25 cellular contexts compared by ENCODE assay signal in genomic region chr5:91456928-91457571, GRCh38.
"Had no signal": no experiment of that assay in that cellular context is flagged by ENCODE, and none has a peak within 500 bp of the region (broad histone marks: within the 10 kb centered on the region; RNA-seq: fewer than 3 reads in every experiment).

No MANE protein-coding gene starts in this region.

- H3K4me1 ChIP-seq: heart right ventricle, left ventricle myocardium inferior, right atrium auricular region, right lobe of liver, stomach, suprapubic skin, tibial artery, upper lobe of right lung had no signal

- DNase-seq: heart right ventricle; immature natural killer cell; kidney; left colon; left ventricle myocardium inferior; mesendoderm; midbrain; mucosa of descending colon; naive thymus-derived CD4-positive, alpha-beta T cell; ovary; right lobe of liver; stimulated activated CD4-positive, alpha-beta T cell treated with anti-CD3 and anti-CD28 coated beads, Interleukin-2, amount 100 ng/mL, for 24 hours; stimulated activated CD4-positive, alpha-beta T cell treated with anti-CD3 and anti-CD28 coated beads, Interleukin-4, amount 100 ng/mL, for 1 hour; stimulated activated naive B cell treated with anti-CD40 and anti-IgM and Interleukin-4, amounts not matched to agents 10 μg/mL and 1 μg/mL and 100 μg/mL, for 72 hours; stimulated activated naive CD8-positive, alpha-beta T cell treated with anti-CD3 and anti-CD28 coated beads, Interleukin-15, Interleukin-2, amounts not matched to agents 100 U/mL and 50 U/mL, for 24 hours; stomach; tibial artery; trophoblast cell; upper lobe of right lung had no signal

- H3K36me3 ChIP-seq: heart right ventricle, left ventricle myocardium inferior, ovary, right atrium auricular region, right lobe of liver, stomach, suprapubic skin, thoracic aorta, tibial artery, upper lobe of right lung had no signal

- H3K4me3 ChIP-seq: heart right ventricle, hepatocyte, left ventricle myocardium inferior, lung, mucosa of descending colon, ovary, right atrium auricular region, right lobe of liver, smooth muscle cell, stomach, suprapubic skin, thoracic aorta, tibial artery, upper lobe of right lung had no signal

- H3K27ac ChIP-seq: heart right ventricle, hepatocyte, left ventricle myocardium inferior, ovary, right atrium auricular region, right lobe of liver, stomach, suprapubic skin, thoracic aorta, tibial artery, upper lobe of right lung had no signal

- H3K9me3 ChIP-seq: mucosa of descending colon, ovary, right atrium auricular region, right lobe of liver, stomach, suprapubic skin, thoracic aorta, upper lobe of right lung had no signal

- H3K27me3 ChIP-seq: heart right ventricle, hepatocyte, ovary, right atrium auricular region, right lobe of liver, stomach, suprapubic skin, tibial artery, upper lobe of right lung had no signal
